Comparison of ENCODE assay signal across 8 cellular contexts in the genomic region with DNA sequence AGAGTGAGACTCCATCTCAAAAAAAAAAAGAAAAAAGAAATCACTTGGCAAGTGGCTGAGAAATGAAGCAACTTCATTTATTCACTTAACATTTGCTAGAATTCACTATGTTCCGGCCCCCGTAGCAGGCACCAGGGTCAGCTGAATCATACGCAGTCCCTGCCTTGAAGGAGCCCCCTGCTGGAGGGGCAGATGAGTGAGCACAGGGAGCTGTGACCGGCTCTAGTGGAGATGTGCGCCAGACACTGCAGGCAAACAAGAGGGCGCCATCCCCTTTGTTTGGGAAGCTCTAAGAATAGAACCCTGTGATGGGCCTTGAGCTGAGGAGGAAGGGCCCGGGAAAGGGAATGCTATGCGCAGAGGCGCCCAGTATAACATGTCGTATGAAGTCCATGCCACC. TPM values are rescaled to one million over a fixed set of nuclear protein-coding genes. Genes with fewer than 3 reads are reported as not detected.
A peak's percentile ranks its signal among the peaks of the same experiment; 100 is the strongest.
DNase-seq lines count a peak whose midpoint lies in the region; ATAC-seq, FAIRE-seq and TF ChIP-seq lines count a peak whose summit lies in the region.

No MANE protein-coding gene starts in this region.

- no peaks in the 10 kb centered on the region for H3K9me3 Mint-ChIP-seq in activated CD4-positive, alpha-beta T cell treated with anti-CD3 and anti-CD28 coated beads for 36 hours (ENCODE audit: low read depth)
- H3K9me3 Mint-ChIP-seq in activated CD4-positive, alpha-beta T cell treated with anti-CD3 and anti-CD28 coated beads, Interleukin-2, amount 10 ng/mL, durations not matched to agents 7 days and 5 days: no peaks in the 10 kb centered on the region

- H3K36me3 ChIP-seq in endothelial cell of umbilical vein (ENCODE audit: control insufficient read depth in 2 of 2, extremely low read depth in 1 of 2, insufficient read depth in 2 of 2, low read length in 2 of 2) (peaks cover 0 to 8% of the 10 kb centered on the region in 2 experiments), gastrocnemius medialis (peaks cover 0 to 26% of the 10 kb centered on the region in 2 donors)

- FAIRE-seq in endothelial cell of umbilical vein (lab: Jason Lieb, UNC): no peak

- peak; percentile 47 for DNase-seq in activated CD4-positive, alpha-beta T cell treated with anti-CD3 and anti-CD28 coated beads for 36 hours
- no peak for DNase-seq in activated CD4-positive, alpha-beta T cell treated with anti-CD3 and anti-CD28 coated beads, Interleukin-2, amount 10 ng/mL, durations not matched to agents 7 days and 5 days
- DNase-seq in NCI-H748 (lab: John Stamatoyannopoulos, UW; ENCODE audit: unreplicated experiment) (peak; percentile 74), endothelial cell of umbilical vein (ENCODE audit: low read depth, low spot score) (no peak), gastrocnemius medialis (no peak), amniotic stem cell (lab: John Stamatoyannopoulos, UW) (no peak)
- no peak for DNase-seq in activated CD4-positive, CD25-positive, alpha-beta regulatory T cell treated with anti-CD3 and anti-CD28 coated beads, Interleukin-2, amount 50 U/mL, for 72 hours

- no peaks in the 10 kb centered on the region for H3K79me2 ChIP-seq in endothelial cell of umbilical vein (ENCODE audit: control insufficient read depth, insufficient read depth, low read length)

- BruUV-seq in endothelial cell of umbilical vein (replicated peaks; lab: Mats Ljungman, UMichigan): no TSS peak

- H3K9me3 ChIP-seq in endothelial cell of umbilical vein (replicated peaks; ENCODE audit: control insufficient read depth, insufficient read depth, low read length) (no peaks in the 10 kb centered on the region), gastrocnemius medialis (no peaks in the 10 kb centered on the region)

- peak; percentile 58 for ATAC-seq in activated CD4-positive, alpha-beta T cell treated with anti-CD3 and anti-CD28 coated beads for 36 hours
- ATAC-seq in gastrocnemius medialis (no peak), HG02678 (IDR thresholded peaks at IDR 0.05; ENCODE audit: unreplicated experiment) (no peak)

- peaks cover 12% of the 10 kb centered on the region for H3K4me1 ChIP-seq in endothelial cell of umbilical vein (ENCODE audit: control insufficient read depth, extremely low read depth, insufficient read depth, low read length)
- H3K4me1 ChIP-seq in gastrocnemius medialis: no peaks in the 10 kb centered on the region

- H3K4me3 ChIP-seq in endothelial cell of umbilical vein (replicated peaks in 1 of 3; ENCODE audit: insufficient read depth in 1 of 3, low read depth in 1 of 3, low read length in 3 of 3): no peak overlapping the region
- no peak overlapping the region for H3K4me3 ChIP-seq in gastrocnemius medialis

- intact Hi-C loops in activated CD4-positive, alpha-beta T cell treated with anti-CD3 and anti-CD28 coated beads for 36 hours (cut with DNase I, micrococcal nuclease): no loop called here
- intact Hi-C loops in endothelial cell of umbilical vein (cut with micrococcal nuclease) (no loop called here), gastrocnemius medialis (cut with DNase I; ENCODE audit: low total_unique reads) (loop anchor here (10.0 kb wide), 1 partner anchor 474 kb away; no protein-coding TSS in a partner anchor)

- POLR2A ChIA-PET in activated CD4-positive, alpha-beta T cell treated with anti-CD3 and anti-CD28 coated beads for 36 hours (lab: Charles Lee): interaction anchor here (0.5 kb wide), 1 partner anchor 492 kb away, joined by 3 read pairs; no protein-coding TSS in a partner anchor
- POLR2A ChIA-PET in activated CD4-positive, alpha-beta T cell treated with anti-CD3 and anti-CD28 coated beads, Interleukin-2, amount 10 ng/mL, durations not matched to agents 7 days and 5 days (lab: Charles Lee): no interaction called here
- POLR2A ChIA-PET in endothelial cell of umbilical vein (lab: Charles Lee): no interaction called here

- in situ Hi-C loops in gastrocnemius medialis (cut with MboI; ENCODE audit: low sequenced_read_pairs in 4 of 4): loop anchor here in 2 of 4 donors (25.0 kb wide), 1 partner anchor 477 kb away; a partner anchor contains a TSS

- H4K20me1 ChIP-seq in endothelial cell of umbilical vein (replicated peaks; ENCODE audit: control insufficient read depth, extremely low read depth, insufficient read depth, low read length): no peaks in the 10 kb centered on the region

- no peaks in the 10 kb centered on the region for H3K9me1 ChIP-seq in endothelial cell of umbilical vein (replicated peaks; ENCODE audit: control insufficient read depth, extremely low read depth, insufficient read depth, low read length)

- no peak overlapping the region for H3K9ac ChIP-seq in endothelial cell of umbilical vein (replicated peaks; ENCODE audit: extremely low read depth, insufficient read depth, low read length)

- no peak overlapping the region for H3K4me2 ChIP-seq in endothelial cell of umbilical vein (ENCODE audit: insufficient read depth, low read length)

- H3K27ac Mint-ChIP-seq in activated CD4-positive, alpha-beta T cell treated with anti-CD3 and anti-CD28 coated beads for 36 hours: no peak overlapping the region
- no peak overlapping the region for H3K27ac Mint-ChIP-seq in activated CD4-positive, alpha-beta T cell treated with anti-CD3 and anti-CD28 coated beads, Interleukin-2, amount 10 ng/mL, durations not matched to agents 7 days and 5 days

- peak; percentile 23 to 35 for TF ChIP-seq CTCF in endothelial cell of umbilical vein (IDR thresholded peaks at IDR 0.05; ENCODE audit: extremely low read depth in 1 of 2, insufficient read depth in 1 of 2, low read depth in 1 of 2, low read length in 2 of 2)
- peak in 4 of 5 experiments; percentile 20 to 41 (median 25) for TF ChIP-seq CTCF in gastrocnemius medialis (IDR thresholded peaks at IDR 0.05 in 4 of 5, conservative IDR thresholded peaks at IDR 0.05 in 1 of 5)

- H2AFZ ChIP-seq in endothelial cell of umbilical vein (ENCODE audit: low read depth, low read length): no peak overlapping the region

- CTCF ChIA-PET in activated CD4-positive, alpha-beta T cell treated with anti-CD3 and anti-CD28 coated beads for 36 hours (lab: Charles Lee): interaction anchor here (15.7 kb wide), 1 partner anchor 229 kb away, joined by 279 read pairs; no protein-coding TSS in a partner anchor
- CTCF ChIA-PET in activated CD4-positive, alpha-beta T cell treated with anti-CD3 and anti-CD28 coated beads, Interleukin-2, amount 10 ng/mL, durations not matched to agents 7 days and 5 days (lab: Charles Lee): interaction anchor here (0.6 to 1.7 kb wide), 5 partner anchors 12 to 1032 kb away, joined by 3 to 4 read pairs (median 3); a partner anchor contains a TSS
- CTCF ChIA-PET in endothelial cell of umbilical vein (lab: Charles Lee): interaction anchor here (0.6 to 13.5 kb wide), 11 partner anchors 14 to 502 kb away, joined by 3 to 413 read pairs (median 3); no protein-coding TSS in a partner anchor

- peaks cover 5% of the 10 kb centered on the region for H3K36me3 Mint-ChIP-seq in activated CD4-positive, alpha-beta T cell treated with anti-CD3 and anti-CD28 coated beads for 36 hours (ENCODE audit: low read depth)
- no peaks in the 10 kb centered on the region for H3K36me3 Mint-ChIP-seq in activated CD4-positive, alpha-beta T cell treated with anti-CD3 and anti-CD28 coated beads, Interleukin-2, amount 10 ng/mL, durations not matched to agents 7 days and 5 days (ENCODE audit: low read depth)

- H3K4me1 Mint-ChIP-seq in activated CD4-positive, alpha-beta T cell treated with anti-CD3 and anti-CD28 coated beads for 36 hours: no peaks in the 10 kb centered on the region
- no peaks in the 10 kb centered on the region for H3K4me1 Mint-ChIP-seq in activated CD4-positive, alpha-beta T cell treated with anti-CD3 and anti-CD28 coated beads, Interleukin-2, amount 10 ng/mL, durations not matched to agents 7 days and 5 days

- TF ChIP-seq POLR2A in endothelial cell of umbilical vein (IDR thresholded peaks at IDR 0.05; ENCODE audit: low read depth, low read length) (no peak), gastrocnemius medialis (IDR thresholded peaks at IDR 0.05) (no peak)

- no peaks in the 10 kb centered on the region for H3K27me3 Mint-ChIP-seq in activated CD4-positive, alpha-beta T cell treated with anti-CD3 and anti-CD28 coated beads for 36 hours
- H3K27me3 Mint-ChIP-seq in activated CD4-positive, alpha-beta T cell treated with anti-CD3 and anti-CD28 coated beads, Interleukin-2, amount 10 ng/mL, durations not matched to agents 7 days and 5 days: no peaks in the 10 kb centered on the region

- no peaks in the 10 kb centered on the region for H3K27me3 ChIP-seq in endothelial cell of umbilical vein (ENCODE audit: control insufficient read depth in 2 of 2, insufficient read depth in 2 of 2, low read length in 2 of 2)
- no peaks in the 10 kb centered on the region for H3K27me3 ChIP-seq in gastrocnemius medialis

- dilution Hi-C loops in endothelial cell of umbilical vein (cut with MboI; ENCODE audit: extremely low pct_ligation_motif_present, low sequenced_read_pairs): no loop called here

- no peak overlapping the region for H3K4me3 Mint-ChIP-seq in activated CD4-positive, alpha-beta T cell treated with anti-CD3 and anti-CD28 coated beads for 36 hours
- no peak overlapping the region for H3K4me3 Mint-ChIP-seq in activated CD4-positive, alpha-beta T cell treated with anti-CD3 and anti-CD28 coated beads, Interleukin-2, amount 10 ng/mL, durations not matched to agents 7 days and 5 days

- no peak overlapping the region for H3K27ac ChIP-seq in endothelial cell of umbilical vein (ENCODE audit: insufficient read depth, low read depth, low read length)
- H3K27ac ChIP-seq in gastrocnemius medialis: no peak overlapping the region

RNA-seq across cellular contexts. Expression of a gene that starts 20.2 kb away (rescaled TPM):
- 10 to 100 TPM; 62.8 to 72.6 TPM for total RNA-seq in activated CD4-positive, alpha-beta T cell treated with anti-CD3 and anti-CD28 coated beads for 36 hours
- 10 to 100 TPM; 39.9 to 44.3 TPM for total RNA-seq in activated CD4-positive, alpha-beta T cell treated with anti-CD3 and anti-CD28 coated beads, Interleukin-2, amount 10 ng/mL, durations not matched to agents 7 days and 5 days
- total RNA-seq in endothelial cell of umbilical vein: 57.4 and 62.9 TPM in 2 replicates
- polyA plus RNA-seq in endothelial cell of umbilical vein: 63.5 and 78.3 TPM in 2 replicates
- polyA plus RNA-seq in endothelial cell of umbilical vein (2011; cell fraction: cytosol; rRNA removed): 120 and 121 TPM in 2 replicates
- 37.8 and 41.6 TPM in 2 replicates for polyA plus RNA-seq in endothelial cell of umbilical vein (2011; cell fraction: nucleus; rRNA removed)
- 66.0 and 106 TPM in 2 replicates for polyA plus RNA-seq in endothelial cell of umbilical vein (2012)
- 36.3 and 41.4 TPM in 2 replicates for polyA minus RNA-seq in endothelial cell of umbilical vein
- polyA minus RNA-seq in endothelial cell of umbilical vein (2011; cell fraction: cytosol; rRNA and poly(A)+ RNA removed): 36.6 TPM
- polyA minus RNA-seq in endothelial cell of umbilical vein (2011; cell fraction: nucleus; rRNA and poly(A)+ RNA removed): 5.0 and 5.1 TPM in 2 replicates
- total RNA-seq in gastrocnemius medialis: 10 to 100 TPM; 24.8 to 50.4 (median 41.5) TPM

RNA-seq across cellular contexts. Expression of a gene that starts 44.5 kb away (rescaled TPM):
- total RNA-seq in activated CD4-positive, alpha-beta T cell treated with anti-CD3 and anti-CD28 coated beads for 36 hours: 100 to 1,000 TPM; 102 to 109 TPM
- total RNA-seq in activated CD4-positive, alpha-beta T cell treated with anti-CD3 and anti-CD28 coated beads, Interleukin-2, amount 10 ng/mL, durations not matched to agents 7 days and 5 days: 100 to 1,000 TPM; 168 to 192 TPM
- total RNA-seq in endothelial cell of umbilical vein (217 and 222 TPM in 2 replicates), gastrocnemius medialis (100 to 1,000 TPM; 101 to 183 (median 164) TPM)
- 276 and 278 TPM in 2 replicates for polyA plus RNA-seq in endothelial cell of umbilical vein
- polyA plus RNA-seq in endothelial cell of umbilical vein (2011; cell fraction: cytosol; rRNA removed): 260 and 263 TPM in 2 replicates
- polyA plus RNA-seq in endothelial cell of umbilical vein (2011; cell fraction: nucleus; rRNA removed): 72.0 and 81.7 TPM in 2 replicates
- 395 and 462 TPM in 2 replicates for polyA plus RNA-seq in endothelial cell of umbilical vein (2012)
- 420 and 442 TPM in 2 replicates for polyA minus RNA-seq in endothelial cell of umbilical vein
- polyA minus RNA-seq in endothelial cell of umbilical vein (2011; cell fraction: cytosol; rRNA and poly(A)+ RNA removed): 38.9 TPM
- polyA minus RNA-seq in endothelial cell of umbilical vein (2011; cell fraction: nucleus; rRNA and poly(A)+ RNA removed): 40.5 and 54.7 TPM in 2 replicates

Comparison
In these comparisons a context has a peak if more than half of its experiments do, and no peak if none do; other contexts are left out.
1. DNase-seq: peak in activated CD4-positive, alpha-beta T cell treated with anti-CD3 and anti-CD28 coated beads for 36 hours (single experiment) and NCI-H748 (single experiment); none in activated CD4-positive, alpha-beta T cell treated with anti-CD3 and anti-CD28 coated beads, Interleukin-2, amount 10 ng/mL, durations not matched to agents 7 days and 5 days (single experiment), endothelial cell of umbilical vein (single experiment), gastrocnemius medialis (0 of 2), amniotic stem cell (single experiment) and activated CD4-positive, CD25-positive, alpha-beta regulatory T cell treated with anti-CD3 and anti-CD28 coated beads, Interleukin-2, amount 50 U/mL, for 72 hours (single experiment).